ENCODE assay signal across 22 cellular contexts in genomic region chr1:114100148-114100547, GRCh38. TPM values are rescaled to one million over a fixed set of nuclear protein-coding genes. Genes with fewer than 3 reads are reported as not detected.
"Had no signal": no experiment of that assay in that cellular context is flagged by ENCODE, and none has a peak within 500 bp of the region (broad histone marks: within the 10 kb centered on the region; RNA-seq: fewer than 3 reads in every experiment).

No MANE protein-coding gene starts in this region.

- H3K4me1 ChIP-seq: adrenal gland, breast epithelium had no signal

- H3K27ac ChIP-seq: adrenal gland, breast epithelium had no signal

- H3K27me3 ChIP-seq: adrenal gland, breast epithelium had no signal

- H3K9me3 ChIP-seq: adrenal gland, breast epithelium, MG63 had no signal

- H3K4me3 ChIP-seq: adrenal gland, breast epithelium, MG63 had no signal

- DNase-seq: activated CD4-positive, alpha-beta T cell treated with anti-CD3 and anti-CD28 coated beads for 4 hours; activated CD8-positive, alpha-beta memory T cell treated with anti-CD3 and anti-CD28 coated beads, Interleukin-2, amount 50 U/mL, for 48 hours; activated CD8-positive, alpha-beta T cell treated with anti-CD3 and anti-CD28 coated beads for 36 hours; activated naive CD4-positive, alpha-beta T cell treated with anti-CD3 and anti-CD28 coated beads, Interleukin-2, amount 50 U/mL, for 16 hours; activated naive CD8-positive, alpha-beta T cell treated with anti-CD3 and anti-CD28 coated beads, Interleukin-2, amount 10 ng/mL, durations not matched to agents 7 days and 5 days; activated T-cell treated with anti-CD3 and anti-CD28 coated beads, Interleukin-2, amount 50 U/mL, for 1 hour; adrenal gland; aorta; caudate nucleus; MG63; MV-4-11; NCI-H1694; NCI-H2029; NCI-H2107; NCI-H345; NCI-H510A; NCI-H526 treated with DMSO at 0.1 percent for 48 hours; PC-3; SHP77 had no signal

- ATAC-seq: activated CD4-positive, CD25-positive, alpha-beta regulatory T cell treated with anti-CD3 and anti-CD28 coated beads, Interleukin-2, amount 50 U/mL, for 24 hours; activated CD8-positive, alpha-beta T cell treated with anti-CD3 and anti-CD28 coated beads for 36 hours; PC-3 had no signal

- H3K36me3 ChIP-seq: adrenal gland, breast epithelium, MG63 had no signal

RNA-seq across cellular contexts. Expression of gene SYT6, which starts 53.5 kb away (rescaled TPM):
- total RNA-seq: activated CD8-positive, alpha-beta T cell treated with anti-CD3 and anti-CD28 coated beads for 36 hours; activated naive CD8-positive, alpha-beta T cell treated with anti-CD3 and anti-CD28 coated beads, Interleukin-2, amount 10 ng/mL, durations not matched to agents 7 days and 5 days; PC-3; SK-MEL-5 had no signal
- polyA plus RNA-seq: aorta had no signal
